8 cellular contexts compared by ENCODE assay signal in genomic region chr2:201450910-201451329, GRCh38. TPM values are rescaled to one million over a fixed set of nuclear protein-coding genes. Genes with fewer than 3 reads are reported as not detected.
A peak's percentile ranks its signal among the peaks of the same experiment; 100 is the strongest.
DNase-seq lines count a peak whose midpoint lies in the region; TF ChIP-seq lines count a peak whose summit lies in the region.

No MANE protein-coding gene starts in this region.

- H2BK15ac ChIP-seq in mesenchymal stem cell (ENCODE audit: low read depth, poor library complexity, severe bottlenecking) = no peak overlapping the region

- H2AK5ac ChIP-seq in mesenchymal stem cell (ENCODE audit: low read length, severe bottlenecking) = no peak overlapping the region

- peak overlapping the region in 1 of 2 experiments; percentile 81 for H3K4ac ChIP-seq in mesenchymal stem cell (ENCODE audit: low read depth in 1 of 2, low read length in 2 of 2)

- peaks cover 1% of the 10 kb centered on the region for H3K36me3 Mint-ChIP-seq in chondrocyte (ENCODE audit: low read depth)

- no peaks in the 10 kb centered on the region for H3K36me3 ChIP-seq in GM06990 (ENCODE audit: control insufficient read depth, insufficient read depth, low read length)
- peaks cover 4 to 7% of the 10 kb centered on the region in 2 experiments; a peak in 2 of 3 replicates for H3K36me3 ChIP-seq in HEK293 (ENCODE audit: control insufficient read depth in 2 of 2, insufficient read depth in 1 of 2, low read length in 2 of 2)
- peaks cover 0 to 38% of the 10 kb centered on the region in 2 experiments for H3K36me3 ChIP-seq in mesenchymal stem cell (ENCODE audit: control insufficient read depth in 1 of 2, insufficient read depth in 2 of 2, low read depth in 1 of 2, low read length in 2 of 2)
- no peaks in the 10 kb centered on the region for H3K36me3 ChIP-seq in uterus

- no peaks in the 10 kb centered on the region for H3K9me3 Mint-ChIP-seq in chondrocyte (ENCODE audit: low read depth)

- peak overlapping the region; percentile 96 for H3K27ac Mint-ChIP-seq in chondrocyte (ENCODE audit: unreplicated experiment)

- H3K79me1 ChIP-seq in mesenchymal stem cell (replicated peaks; ENCODE audit: low read length, poor library complexity, severe bottlenecking) = peaks cover 24% of the 10 kb centered on the region

- peak overlapping the region in 1 of 2 experiments; percentile 16 for H3K23ac ChIP-seq in mesenchymal stem cell (ENCODE audit: low read length in 2 of 2)

- intact Hi-C loops in uterus (cut with DNase I; ENCODE audit: low total_unique reads) = no loop called here

- POLR2A ChIA-PET in HEK293 (lab: Yijun Ruan, JAX) = interaction anchor here (0.6 to 2.0 kb wide), 18 partner anchors 10 to 330 kb away, joined by 3 to 12 read pairs (median 4); partner anchors contain the start of genes ALS2 and TMEM237

- H3K27me3 ChIP-seq in GM06990 (replicated peaks; ENCODE audit: control insufficient read depth, insufficient read depth, low read length) = no peaks in the 10 kb centered on the region
- no peaks in the 10 kb centered on the region for H3K27me3 ChIP-seq in mesenchymal stem cell (ENCODE audit: control insufficient read depth in 1 of 2, insufficient read depth in 1 of 2, low read length in 2 of 2)
- no peaks in the 10 kb centered on the region for H3K27me3 ChIP-seq in uterus

- H3K4me1 ChIP-seq in HEK293 (ENCODE audit: control insufficient read depth, insufficient read depth, low read length) (peaks cover 9% of the 10 kb centered on the region), mesenchymal stem cell (ENCODE audit: control insufficient read depth, insufficient read depth, low read depth, low read length) (peaks cover 3% of the 10 kb centered on the region), uterus (no peaks in the 10 kb centered on the region)

- no peak overlapping the region for H2BK120ac ChIP-seq in mesenchymal stem cell (ENCODE audit: low read depth, low read length)

- peak overlapping the region; percentile 97 for H3K4me3 Mint-ChIP-seq in chondrocyte (ENCODE audit: unreplicated experiment)

- peak overlapping the region; percentile 96 for H3K9ac ChIP-seq in mesenchymal stem cell (ENCODE audit: low read length)

- peak overlapping the region; percentile 81 to 91 for H3K18ac ChIP-seq in mesenchymal stem cell (ENCODE audit: low read depth in 1 of 2, low read length in 2 of 2)

- CTCF ChIA-PET in HEK293 (lab: Yijun Ruan, JAX) = interaction anchor here (0.5 to 0.8 kb wide), 5 partner anchors 11 to 274 kb away, joined by 3 to 4 read pairs (median 4); no protein-coding TSS in a partner anchor

- H3K9me3 ChIP-seq in HEK293 (ENCODE audit: control insufficient read depth, insufficient read depth, low read depth, low read length) (no peaks in the 10 kb centered on the region), mesenchymal stem cell (ENCODE audit: control insufficient read depth, low read length) (no peaks in the 10 kb centered on the region), uterus (no peaks in the 10 kb centered on the region)

- H2BK5ac ChIP-seq in mesenchymal stem cell (ENCODE audit: low read depth, low read length, poor library complexity, severe bottlenecking) = no peak overlapping the region

- H3K27ac ChIP-seq in HEK293 (ENCODE audit: extremely low read depth, low read depth, low read length) = peak overlapping the region; percentile 84
- H3K27ac ChIP-seq in mesenchymal stem cell (ENCODE audit: low read length, poor library complexity, severe bottlenecking) = peak overlapping the region; percentile 17
- H3K27ac ChIP-seq in uterus = peak overlapping the region; percentile 89 to 92

- no peak for TF ChIP-seq POLR2A in uterus (IDR thresholded peaks at IDR 0.05)

- H4K91ac ChIP-seq in mesenchymal stem cell (ENCODE audit: low read length) = peak overlapping the region; percentile 36

- H3K14ac ChIP-seq in mesenchymal stem cell (ENCODE audit: low read length in 2 of 2) = peak overlapping the region in 1 of 2 experiments; percentile 19

- TF ChIP-seq CTCF in GM06990 (IDR thresholded peaks at IDR 0.05; ENCODE audit: insufficient read depth, low read length, poor library complexity, severe bottlenecking) (no peak), HEK293 (tag by site-specific recombination; IDR thresholded peaks at IDR 0.05) (no peak), chondrocyte (IDR thresholded peaks at IDR 0.05) (no peak), uterus (IDR thresholded peaks at IDR 0.05) (no peak)

- H3K4me3 ChIP-seq in GM06990 (replicated peaks; ENCODE audit: low read depth, low read length) (peak overlapping the region; percentile 96), HEK293 (ENCODE audit: low read depth, low read length) (peak overlapping the region; percentile 100), mesenchymal stem cell (ENCODE audit: insufficient read depth in 1 of 2, low read depth in 1 of 2, low read length in 2 of 2) (peak overlapping the region; percentile 75 to 99), uterus (peak overlapping the region; percentile 62 to 95)

- H2BK12ac ChIP-seq in mesenchymal stem cell (ENCODE audit: low read length in 2 of 2) = no peak overlapping the region

- peaks cover 28% of the 10 kb centered on the region for H3K4me1 Mint-ChIP-seq in chondrocyte (ENCODE audit: low read depth)

- H3K27me3 Mint-ChIP-seq in chondrocyte (ENCODE audit: low read depth) = no peaks in the 10 kb centered on the region

- 0% methylated on average over 22 of the region's 23 CpGs for WGBS in mesenchymal stem cell

- H3K4me2 ChIP-seq in mesenchymal stem cell (ENCODE audit: low read length, poor library complexity, severe bottlenecking) = peak overlapping the region; percentile 77

- peak overlapping the region; percentile 96 for H2AFZ ChIP-seq in mesenchymal stem cell (ENCODE audit: low read depth, low read length)

- peak overlapping the region; percentile 29 for H4K8ac ChIP-seq in mesenchymal stem cell (ENCODE audit: low read length)

- no peak for DNase-seq in GM06990 (ENCODE audit: extremely low read depth, insufficient read length)
- DNase-seq in NCI-H2227 (lab: John Stamatoyannopoulos, UW; ENCODE audit: unreplicated experiment) = peak; percentile 72
- DNase-seq in chondrocyte (ENCODE audit: low spot score) = no peak
- no peak for DNase-seq in mesenchymal stem cell
- DNase-seq in uterus = no peak
- DNase-seq in OCI-M2 (lab: John Stamatoyannopoulos, UW; ENCODE audit: unreplicated experiment) = no peak
- DNase-seq in MV-4-11 (lab: John Stamatoyannopoulos, UW) = no peak

TF ChIP-seq in HEK293, 187 proteins besides CTCF, POLR2A, EP300 and RAD21:
- TF ChIP-seq ZNF2 (tag by site-specific recombination; IDR thresholded peaks at IDR 0.05) (0 out of 2 replicates have a peak, but pooled peaks have one; percentile 53), ZBTB8A (tag by site-specific recombination; IDR thresholded peaks at IDR 0.05) (peak; percentile 71; the same call in 1 of the 2 replicates), ZNF660 (tag by site-specific recombination; IDR thresholded peaks at IDR 0.05) (no peak), EGR2 (tag by site-specific recombination; IDR thresholded peaks at IDR 0.05; ENCODE audit: low read depth) (peak; percentile 80), ZFHX2 (tag by site-specific recombination; conservative IDR thresholded peaks at IDR 0.05) (peak; percentile 87), ZNF501 (tag by site-specific recombination; IDR thresholded peaks at IDR 0.05) (peak; percentile 66; the same call in 1 of the 2 replicates)

RNA-seq across cellular contexts. Expression of gene TRAK2, which starts 0.3 kb away (rescaled TPM):
- total RNA-seq in chondrocyte = 46.0 to 53.2 TPM (median 48.4 TPM) in 3 replicates
- 22.0 TPM for polyA plus RNA-seq in mesenchymal stem cell (2013, experiment 1 of 2)
- 21.9 TPM for polyA plus RNA-seq in mesenchymal stem cell (2013, experiment 2 of 2)
- 10 to 100 TPM; 31.8 to 54.9 (median 38.2) TPM for total RNA-seq in uterus

RNA-seq across cellular contexts. Expression of gene STRADB, which starts 0.6 kb away (rescaled TPM):
- total RNA-seq in chondrocyte = 13.0 to 18.6 TPM (median 13.7 TPM) in 3 replicates
- 16.6 TPM for polyA plus RNA-seq in mesenchymal stem cell (2013, experiment 1 of 2)
- polyA plus RNA-seq in mesenchymal stem cell (2013, experiment 2 of 2) = 17.7 TPM
- total RNA-seq in uterus = 10 to 100 TPM in 3 of 4 donors, 1 to 10 TPM in 1; 5.4 to 27.2 (median 22.0) TPM

Comparison
In these comparisons a context has a peak if more than half of its experiments do, and no peak if none do; other contexts are left out.
1. H3K27ac ChIP-seq: peak in every context shown above with its lines; median percentile 90 in uterus; 84 in HEK293; 17 in mesenchymal stem cell.